ENCODE assay signal across 8 cellular contexts in the genomic region with DNA sequence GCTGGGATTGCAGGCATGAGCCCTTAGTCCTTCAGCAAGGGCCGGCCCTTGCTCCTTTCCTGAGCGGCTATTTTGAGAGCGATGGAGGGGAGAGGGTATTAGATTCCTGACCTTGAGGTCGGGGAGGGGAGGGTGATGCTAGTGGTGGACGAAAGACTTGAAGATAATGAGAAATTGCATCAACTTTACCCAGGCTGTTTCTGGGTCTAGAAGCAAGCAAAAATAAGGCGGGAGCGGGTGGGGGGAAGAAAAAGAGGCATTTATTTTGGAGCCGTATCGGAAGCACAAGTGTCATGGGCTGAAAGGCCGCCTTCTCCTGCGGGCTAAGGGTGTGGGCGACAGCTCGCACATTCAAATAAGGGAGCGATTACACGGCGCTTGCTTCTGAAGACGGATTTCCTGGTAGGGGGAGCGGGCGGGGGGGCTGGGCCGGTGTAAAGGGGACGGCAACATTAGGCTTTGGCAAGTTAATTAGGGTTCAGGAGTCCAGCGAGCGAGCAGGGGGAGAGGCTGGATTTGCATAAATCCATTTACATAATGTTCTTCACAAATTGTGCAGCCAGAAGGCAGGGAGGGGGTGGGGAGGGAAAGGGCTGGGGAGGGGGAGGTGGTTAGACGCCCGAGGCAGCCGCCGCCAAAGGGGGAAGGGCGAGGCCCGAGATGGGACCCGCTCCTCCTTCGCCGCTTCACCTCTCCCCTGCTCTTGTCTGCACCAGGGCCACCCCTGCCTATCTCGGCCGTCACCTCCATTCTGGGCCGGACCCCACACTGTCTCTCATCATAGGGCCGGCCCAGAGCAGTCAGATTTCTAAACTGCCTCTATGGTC.
DNase-seq lines count a peak whose midpoint lies in the region; ATAC-seq and TF ChIP-seq lines count a peak whose summit lies in the region.

No MANE protein-coding gene starts in this region.

- H3K4me1 Mint-ChIP-seq in IgD-negative memory B cell, result peaks cover 5 to 12% (median 11%) of the 10 kb centered on the region in 3 donors
- H3K4me1 Mint-ChIP-seq in naive B cell, result peaks cover 14 to 19% (median 15%) of the 10 kb centered on the region in 3 donors

- DNase-seq in naive B cell, result no peak
- no peak for DNase-seq in effector memory CD4-positive, alpha-beta T cell
- DNase-seq in ascending aorta (ENCODE audit: low spot score in 2 of 2), result no peak

- H3K27me3 Mint-ChIP-seq in IgD-negative memory B cell (peaks cover 20% of the 10 kb centered on the region), naive B cell (peaks cover 26 to 62% (median 61%) of the 10 kb centered on the region in 3 donors)

- WGBS in ectodermal cell, 2 experiments, result 1% methylated on average over 34 to 36 of the region's 36 CpGs

- no peaks in the 10 kb centered on the region for H4K20me1 ChIP-seq in BLaER1

- H3K27me3 ChIP-seq in BLaER1, result peaks cover 19% of the 10 kb centered on the region; the same call in 1 of the 2 replicates
- H3K27me3 ChIP-seq in ectodermal cell (ENCODE audit: control insufficient read depth, insufficient read depth, low read length, poor library complexity, severe bottlenecking), result peaks cover 17% of the 10 kb centered on the region
- peaks cover 1% of the 10 kb centered on the region for H3K27me3 ChIP-seq in effector memory CD4-positive, alpha-beta T cell (replicated peaks; ENCODE audit: control insufficient read depth, insufficient read depth, low read length, poor library complexity, severe bottlenecking)
- H3K27me3 ChIP-seq in ascending aorta, result no peaks in the 10 kb centered on the region

- H3K9me3 ChIP-seq in BLaER1 (no peaks in the 10 kb centered on the region), ectodermal cell (ENCODE audit: control insufficient read depth, low read length) (no peaks in the 10 kb centered on the region), ascending aorta (no peaks in the 10 kb centered on the region)
- no peaks in the 10 kb centered on the region for H3K9me3 ChIP-seq in effector memory CD4-positive, alpha-beta T cell (ENCODE audit: control insufficient read depth, low read length)

- H3K4me2 ChIP-seq in BLaER1, result peak overlapping the region; percentile 63

- no peak overlapping the region for H3K9ac ChIP-seq in BLaER1

- H3K27ac ChIP-seq in BLaER1 (no peak overlapping the region), ectodermal cell (ENCODE audit: insufficient read depth, low read depth, low read length, poor library complexity, severe bottlenecking) (no peak overlapping the region), ascending aorta (no peak overlapping the region)
- H3K27ac ChIP-seq in effector memory CD4-positive, alpha-beta T cell (ENCODE audit: insufficient read depth, low read length, poor library complexity, severe bottlenecking), result no peak overlapping the region

- H3K4me3 Mint-ChIP-seq in IgD-negative memory B cell (peak overlapping the region; percentile 5 to 89 (median 72)), naive B cell (peak overlapping the region; percentile 25 to 85 (median 79))

- no peaks in the 10 kb centered on the region for H3K36me3 ChIP-seq in BLaER1
- H3K36me3 ChIP-seq in ectodermal cell (ENCODE audit: control insufficient read depth, insufficient read depth, low read length), result no peaks in the 10 kb centered on the region
- no peaks in the 10 kb centered on the region for H3K36me3 ChIP-seq in effector memory CD4-positive, alpha-beta T cell (ENCODE audit: control insufficient read depth, insufficient read depth, low read length)
- no peaks in the 10 kb centered on the region for H3K36me3 ChIP-seq in ascending aorta

- H3K36me3 Mint-ChIP-seq in IgD-negative memory B cell (no peaks in the 10 kb centered on the region), naive B cell (peaks cover 3% of the 10 kb centered on the region in 2 donors)

- intact Hi-C loops in ascending aorta (cut with DNase I), result no loop called here

- peaks cover 0 to 4% (median 0%) of the 10 kb centered on the region in 3 donors for H3K9me3 Mint-ChIP-seq in IgD-negative memory B cell
- H3K9me3 Mint-ChIP-seq in naive B cell, result peaks cover 0 to 5% (median 0%) of the 10 kb centered on the region in 7 donors

- H3K27ac Mint-ChIP-seq in IgD-negative memory B cell, result peak overlapping the region in 1 of 3 donors; percentile 94
- H3K27ac Mint-ChIP-seq in naive B cell, result peak overlapping the region in 1 of 6 donors; percentile 29

- no peak for TF ChIP-seq CTCF in ascending aorta (IDR thresholded peaks at IDR 0.05)

- no peak for ATAC-seq in naive B cell (ENCODE audit: low read depth in 2 of 2)
- ATAC-seq in HG03571 (IDR thresholded peaks at IDR 0.05; ENCODE audit: unreplicated experiment), result no peak
- no peak for ATAC-seq in HG03280 (IDR thresholded peaks at IDR 0.05; ENCODE audit: unreplicated experiment)

- peaks cover 5% of the 10 kb centered on the region for H3K4me1 ChIP-seq in BLaER1
- H3K4me1 ChIP-seq in ectodermal cell (ENCODE audit: control insufficient read depth, insufficient read depth, low read length), result peaks cover 10% of the 10 kb centered on the region
- H3K4me1 ChIP-seq in effector memory CD4-positive, alpha-beta T cell (ENCODE audit: control insufficient read depth, insufficient read depth, low read length, poor library complexity, severe bottlenecking), result peaks cover 5% of the 10 kb centered on the region
- no peaks in the 10 kb centered on the region for H3K4me1 ChIP-seq in ascending aorta

- H3K4me3 ChIP-seq in BLaER1, result no peak overlapping the region
- H3K4me3 ChIP-seq in ectodermal cell (ENCODE audit: insufficient read depth, low read depth, low read length), result peak overlapping the region; percentile 7
- no peak overlapping the region for H3K4me3 ChIP-seq in effector memory CD4-positive, alpha-beta T cell (ENCODE audit: insufficient read depth, low read depth, low read length, poor library complexity, severe bottlenecking)
- H3K4me3 ChIP-seq in ascending aorta, result peak overlapping the region in 1 of 2 donors; percentile 21
